18 cellular contexts compared by ENCODE assay signal in the genomic region with DNA sequence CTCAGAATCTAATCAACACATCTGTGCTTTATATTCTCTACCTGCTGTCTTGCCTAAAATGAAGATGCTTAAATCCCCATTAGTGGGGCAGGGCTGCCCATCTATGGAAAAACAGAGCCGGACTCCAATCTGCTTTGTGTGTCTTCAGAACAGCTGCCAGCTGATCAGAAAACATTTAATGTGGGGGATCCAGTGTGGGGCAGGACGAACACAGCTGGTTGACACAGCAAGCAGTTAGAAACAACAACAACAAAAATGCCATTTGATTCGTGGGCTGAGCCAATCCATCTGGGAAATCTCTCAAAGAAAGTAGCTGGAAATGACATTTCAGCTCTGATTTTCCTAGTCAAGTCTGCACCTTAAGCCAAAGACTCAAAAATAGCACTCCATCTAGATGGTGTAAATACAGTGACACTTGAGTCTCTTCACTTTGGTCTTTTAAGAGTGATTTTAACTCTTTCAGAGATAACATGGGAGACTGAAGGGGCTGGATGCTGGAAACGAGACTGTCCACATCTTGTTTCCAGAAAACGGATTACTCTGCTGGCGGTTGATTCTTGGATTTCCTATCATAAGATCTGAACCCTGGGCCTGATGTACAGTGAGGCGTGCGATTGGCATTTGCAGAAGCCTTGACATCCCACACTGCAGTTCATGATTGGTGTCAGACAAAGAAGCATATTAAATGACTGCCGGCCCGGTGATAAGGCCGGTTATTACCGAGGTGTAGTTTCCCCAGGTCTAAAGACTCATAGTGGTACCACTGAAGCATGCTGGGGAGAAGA.
DNase-seq lines count a peak whose midpoint lies in the region; ATAC-seq lines count a peak whose summit lies in the region.
"Had no signal": no experiment of that assay in that cellular context is flagged by ENCODE, and none has a peak within 500 bp of the region (broad histone marks: within the 10 kb centered on the region; RNA-seq: fewer than 3 reads in every experiment).

No MANE protein-coding gene starts in this region.

- H3K4me1 Mint-ChIP-seq in stimulated activated effector memory CD8-positive, alpha-beta T cell treated with anti-CD3 and anti-CD28 coated beads, Interleukin-12 subunit alpha, Interleukin-12 subunit beta, amount 100 ng/mL, for 72 hours: peaks cover 6% of the 10 kb centered on the region

- peak; percentile 10 for DNase-seq in NCI-H1694 treated with DMSO at 0.1 percent for 48 hours (lab: John Stamatoyannopoulos, UW)
- no peak for DNase-seq in NCI-H1694 (lab: John Stamatoyannopoulos, UW)
- peak; percentile 66 for DNase-seq in SK-N-DZ (ENCODE audit: low spot score)
- DNase-seq in left kidney (ENCODE audit: low read depth, low spot score): peak; percentile 8
- DNase-seq in stimulated activated effector memory CD8-positive, alpha-beta T cell treated with anti-CD3 and anti-CD28 coated beads, Interleukin-12 subunit alpha, Interleukin-12 subunit beta, amount 100 ng/mL, for 72 hours (ENCODE audit: low spot score in 2 of 2): no peak
- DNase-seq in SIG-M5 (lab: John Stamatoyannopoulos, UW): no peak
- DNase-seq in effector memory CD4-positive, alpha-beta T cell: no peak
- DNase-seq: 8988T, COR-L47, DMS53, H7, IMR-90, Kasumi-1, NCI-H2029 treated with DMSO at 0.1 percent for 48 hours, NCI-H226, SHP77 had no signal

- peaks cover 2% of the 10 kb centered on the region for H3K9me3 Mint-ChIP-seq in stimulated activated effector memory CD8-positive, alpha-beta T cell treated with anti-CD3 and anti-CD28 coated beads, Interleukin-12 subunit alpha, Interleukin-12 subunit beta, amount 100 ng/mL, for 72 hours

- no peaks in the 10 kb centered on the region for H3K27me3 ChIP-seq in effector memory CD4-positive, alpha-beta T cell (replicated peaks; ENCODE audit: control insufficient read depth, insufficient read depth, low read length, poor library complexity, severe bottlenecking)
- H3K27me3 ChIP-seq: BLaER1 treated with 17β-estradiol and CSF1 and Interleukin-3, amounts not matched to agents 10 nM and 100 nM had no signal

- H3K4me1 ChIP-seq in effector memory CD4-positive, alpha-beta T cell (ENCODE audit: control insufficient read depth, insufficient read depth, low read length, poor library complexity, severe bottlenecking): no peaks in the 10 kb centered on the region
- H3K4me1 ChIP-seq: BLaER1 treated with 17β-estradiol and CSF1 and Interleukin-3, amounts not matched to agents 10 nM and 100 nM had no signal

- H3K4me3 ChIP-seq in effector memory CD4-positive, alpha-beta T cell (ENCODE audit: insufficient read depth, low read depth, low read length, poor library complexity, severe bottlenecking): no peak overlapping the region
- H3K4me3 ChIP-seq: BLaER1 treated with 17β-estradiol and CSF1 and Interleukin-3, amounts not matched to agents 10 nM and 100 nM had no signal

- H3K4me3 Mint-ChIP-seq in stimulated activated effector memory CD8-positive, alpha-beta T cell treated with anti-CD3 and anti-CD28 coated beads, Interleukin-12 subunit alpha, Interleukin-12 subunit beta, amount 100 ng/mL, for 72 hours: no peak overlapping the region

- H3K27ac ChIP-seq in effector memory CD4-positive, alpha-beta T cell (ENCODE audit: insufficient read depth, low read length, poor library complexity, severe bottlenecking): no peak overlapping the region
- H3K27ac ChIP-seq: BLaER1 treated with 17β-estradiol and CSF1 and Interleukin-3, amounts not matched to agents 10 nM and 100 nM had no signal

- ATAC-seq in stimulated activated effector memory CD8-positive, alpha-beta T cell treated with anti-CD3 and anti-CD28 coated beads, Interleukin-12 subunit alpha, Interleukin-12 subunit beta, amount 100 ng/mL, for 72 hours: no peak
- ATAC-seq in HG03460 (IDR thresholded peaks at IDR 0.05; ENCODE audit: unreplicated experiment): no peak

- H3K36me3 ChIP-seq in effector memory CD4-positive, alpha-beta T cell (ENCODE audit: control insufficient read depth, insufficient read depth, low read length): no peaks in the 10 kb centered on the region
- H3K36me3 ChIP-seq: BLaER1 treated with 17β-estradiol and CSF1 and Interleukin-3, amounts not matched to agents 10 nM and 100 nM had no signal

- peak overlapping the region; percentile 9 for H3K27ac Mint-ChIP-seq in stimulated activated effector memory CD8-positive, alpha-beta T cell treated with anti-CD3 and anti-CD28 coated beads, Interleukin-12 subunit alpha, Interleukin-12 subunit beta, amount 100 ng/mL, for 72 hours

- no peaks in the 10 kb centered on the region for H3K36me3 Mint-ChIP-seq in stimulated activated effector memory CD8-positive, alpha-beta T cell treated with anti-CD3 and anti-CD28 coated beads, Interleukin-12 subunit alpha, Interleukin-12 subunit beta, amount 100 ng/mL, for 72 hours

- H3K9me3 ChIP-seq in effector memory CD4-positive, alpha-beta T cell (ENCODE audit: control insufficient read depth, low read length): no peaks in the 10 kb centered on the region

Comparison
In these comparisons a context has a peak if more than half of its experiments do, and no peak if none do; other contexts are left out.
1. DNase-seq: peak in NCI-H1694 treated with DMSO at 0.1 percent for 48 hours (single experiment), SK-N-DZ (single experiment) and left kidney (single experiment); none in NCI-H1694 (single experiment), stimulated activated effector memory CD8-positive, alpha-beta T cell treated with anti-CD3 and anti-CD28 coated beads, Interleukin-12 subunit alpha, Interleukin-12 subunit beta, amount 100 ng/mL, for 72 hours (0 of 2), SIG-M5 (single experiment) and effector memory CD4-positive, alpha-beta T cell (0 of 3).